9 cellular contexts compared by ENCODE assay signal in the genomic region with DNA sequence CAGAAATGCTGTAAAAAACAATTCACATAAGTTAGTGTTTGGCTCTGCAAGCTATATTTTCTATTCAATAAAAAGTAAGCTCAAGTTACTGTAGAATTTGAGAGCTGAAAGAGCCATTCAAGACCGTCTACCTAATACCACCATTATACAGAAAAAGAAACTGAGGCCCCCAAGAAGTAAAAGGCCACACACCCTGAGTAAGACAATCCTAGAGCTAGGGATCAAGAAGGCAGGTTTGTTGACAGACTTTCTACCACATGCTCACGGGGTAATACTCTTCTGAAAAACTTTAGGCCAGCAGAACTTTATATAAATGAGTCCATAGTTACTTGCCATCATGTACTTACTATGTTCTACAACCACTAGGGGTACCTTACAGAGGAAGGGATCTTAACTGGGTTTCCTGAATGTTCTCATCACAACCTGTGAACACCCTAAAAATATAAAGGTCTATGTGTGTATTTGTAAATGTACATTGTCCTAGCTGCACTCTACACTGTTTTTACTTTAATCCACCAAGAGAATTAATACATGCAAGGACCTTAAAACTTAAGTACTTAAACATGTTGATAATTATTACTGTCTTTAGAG. TPM values are rescaled to one million over a fixed set of nuclear protein-coding genes. Genes with fewer than 3 reads are reported as not detected.
DNase-seq lines count a peak whose midpoint lies in the region; ATAC-seq, FAIRE-seq and TF ChIP-seq lines count a peak whose summit lies in the region.
"Had no signal": no experiment of that assay in that cellular context is flagged by ENCODE, and none has a peak within 500 bp of the region (broad histone marks: within the 10 kb centered on the region; RNA-seq: fewer than 3 reads in every experiment).

No MANE protein-coding gene starts in this region.

- H3K9me3 Mint-ChIP-seq in activated naive CD8-positive, alpha-beta T cell (ENCODE audit: low read depth) = no peaks in the 10 kb centered on the region
- no peaks in the 10 kb centered on the region for H3K9me3 Mint-ChIP-seq in activated naive CD8-positive, alpha-beta T cell treated with anti-CD3 and anti-CD28 coated beads, Interleukin-2, amount 50 U/mL, for 24 hours
- H3K9me3 Mint-ChIP-seq in stimulated activated naive CD8-positive, alpha-beta T cell treated with anti-CD3 and anti-CD28 coated beads, Interleukin-15, amount 100 ng/mL, for 72 hours = no peaks in the 10 kb centered on the region

- POLR2A ChIA-PET in K562 (lab: Yijun Ruan, JAX) = interaction anchor here (0.6 to 1.5 kb wide), 5 partner anchors 8 to 1876 kb away, joined by 3 to 6 read pairs (median 3); no protein-coding TSS in a partner anchor

- TF ChIP-seq RAD21 in K562 (CRISPR knock-in tag; conservative IDR thresholded peaks at IDR 0.05 in 1 of 2, IDR thresholded peaks at IDR 0.05 in 1 of 2) = no peak

- in situ Hi-C loops in K562 (cut with MboI) = no loop called here

- H4K20me1 ChIP-seq in K562 (replicated peaks; ENCODE audit: control insufficient read depth, insufficient read depth, low read length) = peaks cover 4% of the 10 kb centered on the region

- ATAC-seq in activated naive CD8-positive, alpha-beta T cell treated with anti-CD3 and anti-CD28 coated beads, Interleukin-2, amount 50 U/mL, for 24 hours = no peak
- ATAC-seq in K562 (no peak), GM21529 (IDR thresholded peaks at IDR 0.05; ENCODE audit: unreplicated experiment) (no peak), body of pancreas (no peak)
- ATAC-seq in stimulated activated naive CD8-positive, alpha-beta T cell treated with anti-CD3 and anti-CD28 coated beads, Interleukin-15, amount 100 ng/mL, for 72 hours = no peak

- peak; percentile 6 for FAIRE-seq in K562 (lab: Jason Lieb, UNC)

- H3K4me1 ChIP-seq in K562 (replicated peaks in 1 of 2; ENCODE audit: control insufficient read depth in 2 of 2, insufficient read depth in 2 of 2, low read length in 2 of 2) (peaks cover 8 to 14% of the 10 kb centered on the region in 2 experiments; a peak in 4 of 5 replicates), body of pancreas (peaks cover 21% of the 10 kb centered on the region), prostate gland (replicated peaks) (no peaks in the 10 kb centered on the region)

- no peak overlapping the region for H3K4me3 ChIP-seq in K562
- H3K4me3 ChIP-seq in body of pancreas = no peak overlapping the region
- no peak overlapping the region for H3K4me3 ChIP-seq in prostate gland

- TF ChIP-seq CTCF in K562 (IDR thresholded peaks at IDR 0.05 in 2 of 3, conservative IDR thresholded peaks at IDR 0.05 in 1 of 3; ENCODE audit: insufficient read depth in 2 of 3, low read depth in 1 of 3, low read length in 3 of 3) = peak; percentile 15 to 33 (median 25); a peak in 3 of 6 replicates
- TF ChIP-seq CTCF in body of pancreas (IDR thresholded peaks at IDR 0.05) = peak in 2 of 7 experiments; percentile 4 to 10
- TF ChIP-seq CTCF in prostate gland (IDR thresholded peaks at IDR 0.05) = peak in 1 of 4 experiments; percentile 9

- H3K27ac Mint-ChIP-seq in activated naive CD8-positive, alpha-beta T cell = no peak overlapping the region
- no peak overlapping the region for H3K27ac Mint-ChIP-seq in activated naive CD8-positive, alpha-beta T cell treated with anti-CD3 and anti-CD28 coated beads, Interleukin-2, amount 50 U/mL, for 24 hours
- peak overlapping the region; percentile 54 to 88 for H3K27ac Mint-ChIP-seq in stimulated activated naive CD8-positive, alpha-beta T cell treated with anti-CD3 and anti-CD28 coated beads, Interleukin-15, amount 100 ng/mL, for 72 hours

- H3K9ac ChIP-seq in K562 (ENCODE audit: insufficient read depth in 1 of 2, low read depth in 2 of 2, low read length in 2 of 2) = 0 out of 4 replicates have a peak overlapping the region, but pooled peaks of 1 of the 2 experiments have one; percentile 6

- peaks cover 86% of the 10 kb centered on the region for H3K79me2 ChIP-seq in K562 (ENCODE audit: control insufficient read depth, insufficient read depth, low read length)

- H3K9me1 ChIP-seq in K562 (ENCODE audit: control insufficient read depth, insufficient read depth, low read length) = peaks cover 3% of the 10 kb centered on the region

- H3K4me3 Mint-ChIP-seq in activated naive CD8-positive, alpha-beta T cell = peak overlapping the region; percentile 44
- no peak overlapping the region for H3K4me3 Mint-ChIP-seq in activated naive CD8-positive, alpha-beta T cell treated with anti-CD3 and anti-CD28 coated beads, Interleukin-2, amount 50 U/mL, for 24 hours
- H3K4me3 Mint-ChIP-seq in stimulated activated naive CD8-positive, alpha-beta T cell treated with anti-CD3 and anti-CD28 coated beads, Interleukin-15, amount 100 ng/mL, for 72 hours = peak overlapping the region; percentile 97 to 98

- H3K27me3 ChIP-seq in K562 (ENCODE audit: control insufficient read depth in 2 of 2, insufficient read depth in 2 of 2, low read length in 2 of 2) (no peaks in the 10 kb centered on the region), body of pancreas (no peaks in the 10 kb centered on the region), prostate gland (replicated peaks; ENCODE audit: insufficient read depth) (no peaks in the 10 kb centered on the region)

- H3K27ac ChIP-seq in K562 (ENCODE audit: extremely low read depth, low read depth, low read length) (no peak overlapping the region), body of pancreas (no peak overlapping the region), prostate gland (no peak overlapping the region)

- H3K9me3 ChIP-seq in K562 (replicated peaks; ENCODE audit: control insufficient read depth, insufficient read depth, low read depth, low read length) (no peaks in the 10 kb centered on the region), body of pancreas (no peaks in the 10 kb centered on the region), prostate gland (no peaks in the 10 kb centered on the region)

- H3K36me3 ChIP-seq in K562 (ENCODE audit: control insufficient read depth, insufficient read depth, low read length) (peaks cover 62% of the 10 kb centered on the region), body of pancreas (replicated peaks in 1 of 2; ENCODE audit: insufficient read depth in 1 of 2, low read depth in 2 of 2) (peaks cover 0 to 2% of the 10 kb centered on the region in 2 donors), prostate gland (no peaks in the 10 kb centered on the region)

- TF ChIP-seq EP300 in K562 (IDR thresholded peaks at IDR 0.05; ENCODE audit: low read length) = no peak

- CTCF ChIA-PET in K562 (lab: Yijun Ruan, JAX; ENCODE audit: low intra/inter-chr PET ratio) = no interaction called here

- 82% methylated on average over 2 of the region's 2 CpGs for WGBS in K562 (ENCODE audit: insufficient coverage, low coverage, missing lambda C conversion rate)
- WGBS in body of pancreas, 2 donors = 87 to 100% methylated on average over 2 of the region's 2 CpGs
- WGBS in prostate gland = 88% methylated on average over 2 of the region's 2 CpGs

- intact Hi-C loops in K562 (cut with micrococcal nuclease) (loop anchor here (5.0 to 10.0 kb wide), 3 partner anchors 134 to 262 kb away; partner anchors contain the start of gene BRWD1), body of pancreas (cut with DNase I) (no loop called here), prostate gland (cut with DNase I) (no loop called here)

- peaks cover 42% of the 10 kb centered on the region for H3K4me1 Mint-ChIP-seq in activated naive CD8-positive, alpha-beta T cell (ENCODE audit: low read depth)
- H3K4me1 Mint-ChIP-seq in activated naive CD8-positive, alpha-beta T cell treated with anti-CD3 and anti-CD28 coated beads, Interleukin-2, amount 50 U/mL, for 24 hours = peaks cover 38% of the 10 kb centered on the region
- H3K4me1 Mint-ChIP-seq in stimulated activated naive CD8-positive, alpha-beta T cell treated with anti-CD3 and anti-CD28 coated beads, Interleukin-15, amount 100 ng/mL, for 72 hours = peaks cover 45% of the 10 kb centered on the region

- H3K36me3 Mint-ChIP-seq in activated naive CD8-positive, alpha-beta T cell = peaks cover 16% of the 10 kb centered on the region
- peaks cover 49% of the 10 kb centered on the region for H3K36me3 Mint-ChIP-seq in activated naive CD8-positive, alpha-beta T cell treated with anti-CD3 and anti-CD28 coated beads, Interleukin-2, amount 50 U/mL, for 24 hours (ENCODE audit: low read depth)

- H3K27me3 Mint-ChIP-seq in activated naive CD8-positive, alpha-beta T cell = no peaks in the 10 kb centered on the region
- H3K27me3 Mint-ChIP-seq in activated naive CD8-positive, alpha-beta T cell treated with anti-CD3 and anti-CD28 coated beads, Interleukin-2, amount 50 U/mL, for 24 hours = no peaks in the 10 kb centered on the region
- no peaks in the 10 kb centered on the region for H3K27me3 Mint-ChIP-seq in stimulated activated naive CD8-positive, alpha-beta T cell treated with anti-CD3 and anti-CD28 coated beads, Interleukin-15, amount 100 ng/mL, for 72 hours

- no TSS peak for BruUV-seq in K562 (replicated peaks; lab: Mats Ljungman, UMichigan)

- DNase-seq in activated naive CD8-positive, alpha-beta T cell treated with anti-CD3 and anti-CD28 coated beads, Interleukin-2, amount 50 U/mL, for 24 hours = no peak
- peak; percentile 62 for DNase-seq in NAMALWA (ENCODE audit: low spot score)
- DNase-seq in K562 (ENCODE audit: extremely low read depth in 1 of 4, low spot score in 3 of 4) = peak in 1 of 4 experiments; percentile 28
- no peak for DNase-seq in stimulated activated naive CD8-positive, alpha-beta T cell treated with anti-CD3 and anti-CD28 coated beads, Interleukin-15, amount 100 ng/mL, for 72 hours
- DNase-seq in body of pancreas = no peak
- no peak for DNase-seq in prostate gland (ENCODE audit: low spot score)
- DNase-seq: KG1 had no signal

- H3K4me2 ChIP-seq in K562 (ENCODE audit: insufficient read depth, low read length) = no peak overlapping the region

- TF ChIP-seq POLR2A in K562 (conservative IDR thresholded peaks at IDR 0.05) (no peak), body of pancreas (IDR thresholded peaks at IDR 0.05) (no peak), prostate gland (IDR thresholded peaks at IDR 0.05) (no peak)

- no peak overlapping the region for H2AFZ ChIP-seq in K562 (ENCODE audit: low read depth, low read length)

RNA-seq across cellular contexts. Expression of gene PSMG1, which starts 2.7 kb away (rescaled TPM):
- 31.2 and 55.3 TPM in 2 replicates for total RNA-seq in K562 (2011; cell fraction: chromatin; rRNA removed; ENCODE audit: low replicate concordance)
- 26.8 and 29.9 TPM in 2 replicates for total RNA-seq in K562 (2011; cell fraction: nucleolus; rRNA removed)
- total RNA-seq in K562 (2011; cell fraction: nucleoplasm; rRNA removed) = 37.0 and 42.7 TPM in 2 replicates
- total RNA-seq in K562 (2014; rRNA removed) (255 and 285 TPM in 2 replicates), K562 (2014; rRNA removed; fragmentation: Illumina TruSeq; extraction: Trizol) (328 and 358 TPM in 2 replicates), K562 (2015; rRNA removed; fragmentation: Illumina TruSeq; extraction: Trizol) (335 and 358 TPM in 2 replicates), K562 (2021) (234 and 247 TPM in 2 replicates), body of pancreas (10 to 100 TPM; 16.6 to 19.4 TPM), prostate gland (10 to 100 TPM; 16.7 to 37.1 TPM)
- polyA plus RNA-seq in K562 (2011; rRNA removed) (192 and 328 TPM in 2 replicates), K562 (2014; fragmentation: Illumina TruSeq; extraction: Trizol) (380 and 427 TPM in 2 replicates), K562 (2014; fragmentation: Nextera tagmentation; extraction: Ambion mirVana) (10 to 100 TPM; 54.5 to 88.1 TPM), K562 (2014; rRNA removed) (362 and 383 TPM in 2 replicates)
- polyA plus RNA-seq in K562 (2011; cell fraction: cytosol; rRNA removed) = 123 and 150 TPM in 2 replicates
- 65.8 and 83.7 TPM in 2 replicates for polyA plus RNA-seq in K562 (2011; cell fraction: nucleus; rRNA removed)
- 199 and 249 TPM in 2 replicates for polyA plus RNA-seq in K562 (2012)
- polyA minus RNA-seq in K562 (2011; rRNA and poly(A)+ RNA removed) = 112 and 114 TPM in 2 replicates
- polyA minus RNA-seq in K562 (2011; cell fraction: cytosol; rRNA and poly(A)+ RNA removed) = 43.6 and 73.7 TPM in 2 replicates
- polyA minus RNA-seq in K562 (2011; cell fraction: nucleus; rRNA and poly(A)+ RNA removed) = 22.2 and 30.8 TPM in 2 replicates

Comparison
In these comparisons a context has a peak if more than half of its experiments do, and no peak if none do; other contexts are left out.
1. H3K27ac Mint-ChIP-seq: peak in stimulated activated naive CD8-positive, alpha-beta T cell treated with anti-CD3 and anti-CD28 coated beads, Interleukin-15, amount 100 ng/mL, for 72 hours (2 of 2); none in activated naive CD8-positive, alpha-beta T cell (single experiment) and activated naive CD8-positive, alpha-beta T cell treated with anti-CD3 and anti-CD28 coated beads, Interleukin-2, amount 50 U/mL, for 24 hours (single experiment).